1 cellular context compared by ENCODE assay signal in genomic region chrX:110992611-110993010, GRCh38.
TF ChIP-seq lines count a peak whose summit lies in the region.

No MANE protein-coding gene starts in this region.

TF ChIP-seq in WTC11, 78 proteins besides CTCF, POLR2A, EP300 and RAD21 (continued from another document):
- TF ChIP-seq USF1 (CRISPR knock-in tag; IDR thresholded peaks at IDR 0.05) (no peak), ERG (CRISPR knock-in tag; IDR thresholded peaks at IDR 0.05) (no peak), CBFB (CRISPR knock-in tag; IDR thresholded peaks at IDR 0.05; ENCODE audit: low read depth) (no peak), TP53 (CRISPR knock-in tag; IDR thresholded peaks at IDR 0.05) (no peak), HMGXB4 (CRISPR knock-in tag; IDR thresholded peaks at IDR 0.05) (no peak), ZNF263 (CRISPR knock-in tag; IDR thresholded peaks at IDR 0.05; ENCODE audit: low read depth) (no peak)
